ENCODE assay signal across 1 cellular context in genomic region chr3:186182850-186183249, GRCh38.
A peak's percentile ranks its signal among the peaks of the same experiment; 100 is the strongest.
TF ChIP-seq lines count a peak whose summit lies in the region.

No MANE protein-coding gene starts in this region.

TF ChIP-seq in SK-N-SH treated with all-trans-retinoic acid at 6 μM for 48 hours, 23 proteins besides CTCF, POLR2A, EP300 and RAD21:
- TF ChIP-seq ZNF565 (CRISPR knock-in tag; conservative IDR thresholded peaks at IDR 0.05; ENCODE audit: low read depth) (no peak), BACH2 (CRISPR knock-in tag; IDR thresholded peaks at IDR 0.05; ENCODE audit: borderline replicate concordance) (no peak), ZNF70 (CRISPR knock-in tag; IDR thresholded peaks at IDR 0.05) (no peak), ISL1 (CRISPR knock-in tag; IDR thresholded peaks at IDR 0.05) (no peak), ESRRG (CRISPR knock-in tag; IDR thresholded peaks at IDR 0.05) (no peak), POU6F1 (CRISPR knock-in tag; IDR thresholded peaks at IDR 0.05; ENCODE audit: borderline replicate concordance, low read depth) (no peak), ZFP3 (CRISPR knock-in tag; IDR thresholded peaks at IDR 0.05) (no peak), TSHZ2 (CRISPR knock-in tag; IDR thresholded peaks at IDR 0.05) (0 out of 2 replicates have a peak, but pooled peaks have one; percentile 37), OSR1 (CRISPR knock-in tag; IDR thresholded peaks at IDR 0.05) (no peak), PPARA (CRISPR knock-in tag; IDR thresholded peaks at IDR 0.05; ENCODE audit: borderline replicate concordance) (no peak), SNAI2 (CRISPR knock-in tag; IDR thresholded peaks at IDR 0.05) (no peak), TCF4 (CRISPR knock-in tag; IDR thresholded peaks at IDR 0.05; ENCODE audit: borderline replicate concordance) (peak; percentile 39; the same call in 1 of the 2 replicates), PATZ1 (CRISPR knock-in tag; IDR thresholded peaks at IDR 0.05; ENCODE audit: borderline replicate concordance) (no peak), CSRNP3 (CRISPR knock-in tag; IDR thresholded peaks at IDR 0.05) (no peak), CSDC2 (CRISPR knock-in tag; IDR thresholded peaks at IDR 0.05) (no peak)
TF ChIP-seq in SK-N-SH treated with all-trans-retinoic acid at 6 μM for 48 hours: peak in this region for 2.
